Comparison of ENCODE assay signal across 27 cellular contexts in the genomic region with DNA sequence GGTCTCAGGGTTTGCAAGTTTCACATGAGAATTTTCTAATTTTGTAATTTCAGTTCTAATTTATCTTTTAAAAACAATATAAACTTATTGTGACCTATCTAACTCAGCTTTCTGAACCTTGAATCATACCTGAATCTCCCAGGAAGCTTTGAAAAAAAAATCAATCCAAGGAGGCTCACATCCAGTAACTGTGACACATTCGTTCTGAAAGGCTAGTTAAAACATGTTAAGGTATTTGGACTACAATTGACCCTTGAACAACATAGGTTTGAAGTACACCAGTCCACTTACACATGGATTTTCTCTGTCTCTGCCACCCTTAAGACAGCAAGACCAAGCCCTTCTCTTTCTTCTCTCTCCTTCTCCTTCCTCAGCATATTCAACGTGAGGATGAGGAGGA. TPM values are rescaled to one million over a fixed set of nuclear protein-coding genes. Genes with fewer than 3 reads are reported as not detected.
DNase-seq lines count a peak whose midpoint lies in the region; TF ChIP-seq lines count a peak whose summit lies in the region.
"Had no signal": no experiment of that assay in that cellular context is flagged by ENCODE, and none has a peak within 500 bp of the region (broad histone marks: within the 10 kb centered on the region; RNA-seq: fewer than 3 reads in every experiment).

No MANE protein-coding gene starts in this region.

- H3K36me3 ChIP-seq in hepatocyte (replicated peaks; ENCODE audit: insufficient read depth, low read depth) (no peaks in the 10 kb centered on the region), PC-9 (ENCODE audit: low read depth) (no peaks in the 10 kb centered on the region)
- H3K36me3 ChIP-seq: HAP-1, Peyer's patch had no signal

- CTCF ChIA-PET in PC-9 (lab: Charles Lee) = no interaction called here

- peak; percentile 67 for DNase-seq in HPDE6-E6E7 (ENCODE audit: extremely low spot score)
- DNase-seq in astrocyte of the hippocampus (ENCODE audit: low read depth, low spot score) = peak; percentile 12
- DNase-seq in epithelial cell of esophagus (ENCODE audit: low read depth) = peak; percentile 87
- DNase-seq in hepatocyte (ENCODE audit: low spot score) = no peak
- DNase-seq in COLO668 (lab: John Stamatoyannopoulos, UW; ENCODE audit: unreplicated experiment) = no peak
- DNase-seq in COR-L47 (lab: John Stamatoyannopoulos, UW) = no peak
- no peak for DNase-seq in germinal center (ENCODE audit: low spot score)
- no peak for DNase-seq in PC-9
- DNase-seq: DMS79, EL, GDM1, GOT3, HFFc6, KG1, NCI-H1092, NCI-H1417 treated with DMSO at 0.1 percent for 48 hours, NCI-H1694 treated with DMSO at 0.1 percent for 48 hours, NCI-H2081, NCI-H2227 treated with DMSO at 0.1 percent for 48 hours, NCI-H526 treated with DMSO at 0.1 percent for 48 hours, Peyer's patch, SK-N-SH had no signal

- intact Hi-C loops in PC-9 (cut with micrococcal nuclease; ENCODE audit: unreplicated experiment) = no loop called here

- H3K4me2 ChIP-seq in hepatocyte = no peak overlapping the region
- H3K4me2 ChIP-seq in PC-9 = no peak overlapping the region
- H3K4me2 ChIP-seq: SK-N-SH had no signal

- no peak overlapping the region for H3K4me3 ChIP-seq in epithelial cell of esophagus (ENCODE audit: low read length)
- no peak overlapping the region for H3K4me3 ChIP-seq in hepatocyte
- no peak overlapping the region for H3K4me3 ChIP-seq in PC-9
- H3K4me3 ChIP-seq: GM12878, HAP-1, Peyer's patch had no signal

- H3K27ac ChIP-seq in hepatocyte (peak overlapping the region; percentile 33), PC-9 (no peak overlapping the region)
- H3K27ac ChIP-seq: Peyer's patch had no signal

- H3K4me1 ChIP-seq in hepatocyte (ENCODE audit: insufficient read depth) (peaks cover 4% of the 10 kb centered on the region), PC-9 (replicated peaks; ENCODE audit: insufficient read depth) (no peaks in the 10 kb centered on the region)
- H3K4me1 ChIP-seq: HAP-1, Peyer's patch had no signal

- H2AFZ ChIP-seq in hepatocyte = no peak overlapping the region
- no peak overlapping the region for H2AFZ ChIP-seq in PC-9

- H3K9me3 ChIP-seq in hepatocyte (ENCODE audit: low read depth) (no peaks in the 10 kb centered on the region), PC-9 (ENCODE audit: insufficient read depth, low read depth) (no peaks in the 10 kb centered on the region)
- H3K9me3 ChIP-seq: HAP-1, Peyer's patch, SK-N-SH had no signal

- H3F3A ChIP-seq in PC-9 (ENCODE audit: insufficient read depth, low read depth) = no peaks in the 10 kb centered on the region

- no peaks in the 10 kb centered on the region for H3K79me2 ChIP-seq in hepatocyte
- H3K79me2 ChIP-seq in PC-9 (ENCODE audit: low read depth) = no peaks in the 10 kb centered on the region

- H3K9me2 ChIP-seq in hepatocyte (replicated peaks; ENCODE audit: insufficient read depth) = no peaks in the 10 kb centered on the region
- no peaks in the 10 kb centered on the region for H3K9me2 ChIP-seq in PC-9 (ENCODE audit: insufficient read depth)
- H3K9me2 ChIP-seq: SK-N-SH had no signal

- no peak for TF ChIP-seq CTCF in epithelial cell of esophagus (IDR thresholded peaks at IDR 0.05; ENCODE audit: insufficient read depth, low read depth, low read length, missing control alignments)
- TF ChIP-seq CTCF in hepatocyte (IDR thresholded peaks at IDR 0.05; ENCODE audit: poor library complexity) = no peak
- TF ChIP-seq CTCF in PC-9 (conservative IDR thresholded peaks at IDR 0.05) = no peak

- H3K27me3 ChIP-seq in hepatocyte (no peaks in the 10 kb centered on the region), PC-9 (ENCODE audit: insufficient read depth, low read depth) (no peaks in the 10 kb centered on the region)
- H3K27me3 ChIP-seq: Peyer's patch had no signal

- 77% methylated on average over 2 of the region's 2 CpGs for WGBS in hepatocyte (ENCODE audit: low lambda C conversion rate, missing lambda C conversion rate)

- POLR2A ChIA-PET in PC-9 (lab: Charles Lee; ENCODE audit: unreplicated experiment) = no interaction called here

- BruUV-seq in PC-9 (replicated peaks; lab: Mats Ljungman, UMichigan) = no TSS peak

- H4K20me1 ChIP-seq in hepatocyte (ENCODE audit: insufficient read depth, poor library complexity, severe bottlenecking) = no peaks in the 10 kb centered on the region
- H4K20me1 ChIP-seq in PC-9 (ENCODE audit: insufficient read depth) = no peaks in the 10 kb centered on the region

RNA-seq across cellular contexts. Expression of a gene that starts 40.0 kb away (rescaled TPM):
- total RNA-seq in hepatocyte (not detected in 2 replicates), PC-9 (2021) (not detected in 2 replicates)
- polyA plus RNA-seq in hepatocyte = 0.34 and 0.39 TPM in 2 replicates
- total RNA-seq: A172, GM12878, HFFc6, NCI-H460, Peyer's patch had no signal
- polyA plus RNA-seq: BJ, GM12878, SK-N-SH had no signal

Comparison
In these comparisons a context has a peak if more than half of its experiments do, and no peak if none do; other contexts are left out.
1. DNase-seq: peak in HPDE6-E6E7 (single experiment), astrocyte of the hippocampus (single experiment) and epithelial cell of esophagus (single experiment); none in hepatocyte (single experiment), COLO668 (single experiment), COR-L47 (single experiment), germinal center (single experiment) and PC-9 (0 of 2).